ENCODE assay signal across 2 cellular contexts in genomic region chr5:153799466-153799865, GRCh38.
A peak's percentile ranks its signal among the peaks of the same experiment; 100 is the strongest.
TF ChIP-seq lines count a peak whose summit lies in the region.

No MANE protein-coding gene starts in this region.

TF ChIP-seq in HepG2, 621 proteins besides CTCF, POLR2A, EP300 and RAD21 (continued from another document):
- TF ChIP-seq MAFK (conservative IDR thresholded peaks at IDR 0.05 in 1 of 2, IDR thresholded peaks at IDR 0.05 in 1 of 2; ENCODE audit: low read length in 2 of 2) = peak; percentile 44 to 66; a peak in 3 of 4 replicates
- TF ChIP-seq MAFF (IDR thresholded peaks at IDR 0.05; ENCODE audit: low read depth, low read length) = peak; percentile 66
- no peak for TF ChIP-seq REPIN1 (CRISPR knock-in tag; IDR thresholded peaks at IDR 0.05; ENCODE audit: borderline replicate concordance, low read depth)
- no peak for TF ChIP-seq SP1 (IDR thresholded peaks at IDR 0.05)
- no peak for TF ChIP-seq SP1 (CRISPR knock-in tag; IDR thresholded peaks at IDR 0.05)
TF ChIP-seq in HepG2: peak in this region for 2.

TF ChIP-seq in K562, 482 proteins besides CTCF, POLR2A, EP300 and RAD21 (continued from another document):
- TF ChIP-seq, protein P1, sequence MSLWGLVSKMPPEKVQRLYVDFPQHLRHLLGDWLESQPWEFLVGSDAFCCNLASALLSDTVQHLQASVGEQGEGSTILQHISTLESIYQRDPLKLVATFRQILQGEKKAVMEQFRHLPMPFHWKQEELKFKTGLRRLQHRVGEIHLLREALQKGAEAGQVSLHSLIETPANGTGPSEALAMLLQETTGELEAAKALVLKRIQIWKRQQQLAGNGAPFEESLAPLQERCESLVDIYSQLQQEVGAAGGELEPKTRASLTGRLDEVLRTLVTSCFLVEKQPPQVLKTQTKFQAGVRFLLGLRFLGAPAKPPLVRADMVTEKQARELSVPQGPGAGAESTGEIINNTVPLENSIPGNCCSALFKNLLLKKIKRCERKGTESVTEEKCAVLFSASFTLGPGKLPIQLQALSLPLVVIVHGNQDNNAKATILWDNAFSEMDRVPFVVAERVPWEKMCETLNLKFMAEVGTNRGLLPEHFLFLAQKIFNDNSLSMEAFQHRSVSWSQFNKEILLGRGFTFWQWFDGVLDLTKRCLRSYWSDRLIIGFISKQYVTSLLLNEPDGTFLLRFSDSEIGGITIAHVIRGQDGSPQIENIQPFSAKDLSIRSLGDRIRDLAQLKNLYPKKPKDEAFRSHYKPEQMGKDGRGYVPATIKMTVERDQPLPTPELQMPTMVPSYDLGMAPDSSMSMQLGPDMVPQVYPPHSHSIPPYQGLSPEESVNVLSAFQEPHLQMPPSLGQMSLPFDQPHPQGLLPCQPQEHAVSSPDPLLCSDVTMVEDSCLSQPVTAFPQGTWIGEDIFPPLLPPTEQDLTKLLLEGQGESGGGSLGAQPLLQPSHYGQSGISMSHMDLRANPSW (CRISPR knock-in tag; IDR thresholded peaks at IDR 0.05) = no peak
- no peak for TF ChIP-seq TEAD2 (tag; IDR thresholded peaks at IDR 0.05)
- TF ChIP-seq NCOR1 (IDR thresholded peaks at IDR 0.05) = no peak
- TF ChIP-seq SIN3A (IDR thresholded peaks at IDR 0.05; ENCODE audit: borderline replicate concordance in 2 of 2, control insufficient read depth in 1 of 2, low read depth in 2 of 2, low read length in 2 of 2) = no peak
- TF ChIP-seq ZNF830 (CRISPR knock-in tag; IDR thresholded peaks at IDR 0.05) = no peak
- TF ChIP-seq, protein P2, sequence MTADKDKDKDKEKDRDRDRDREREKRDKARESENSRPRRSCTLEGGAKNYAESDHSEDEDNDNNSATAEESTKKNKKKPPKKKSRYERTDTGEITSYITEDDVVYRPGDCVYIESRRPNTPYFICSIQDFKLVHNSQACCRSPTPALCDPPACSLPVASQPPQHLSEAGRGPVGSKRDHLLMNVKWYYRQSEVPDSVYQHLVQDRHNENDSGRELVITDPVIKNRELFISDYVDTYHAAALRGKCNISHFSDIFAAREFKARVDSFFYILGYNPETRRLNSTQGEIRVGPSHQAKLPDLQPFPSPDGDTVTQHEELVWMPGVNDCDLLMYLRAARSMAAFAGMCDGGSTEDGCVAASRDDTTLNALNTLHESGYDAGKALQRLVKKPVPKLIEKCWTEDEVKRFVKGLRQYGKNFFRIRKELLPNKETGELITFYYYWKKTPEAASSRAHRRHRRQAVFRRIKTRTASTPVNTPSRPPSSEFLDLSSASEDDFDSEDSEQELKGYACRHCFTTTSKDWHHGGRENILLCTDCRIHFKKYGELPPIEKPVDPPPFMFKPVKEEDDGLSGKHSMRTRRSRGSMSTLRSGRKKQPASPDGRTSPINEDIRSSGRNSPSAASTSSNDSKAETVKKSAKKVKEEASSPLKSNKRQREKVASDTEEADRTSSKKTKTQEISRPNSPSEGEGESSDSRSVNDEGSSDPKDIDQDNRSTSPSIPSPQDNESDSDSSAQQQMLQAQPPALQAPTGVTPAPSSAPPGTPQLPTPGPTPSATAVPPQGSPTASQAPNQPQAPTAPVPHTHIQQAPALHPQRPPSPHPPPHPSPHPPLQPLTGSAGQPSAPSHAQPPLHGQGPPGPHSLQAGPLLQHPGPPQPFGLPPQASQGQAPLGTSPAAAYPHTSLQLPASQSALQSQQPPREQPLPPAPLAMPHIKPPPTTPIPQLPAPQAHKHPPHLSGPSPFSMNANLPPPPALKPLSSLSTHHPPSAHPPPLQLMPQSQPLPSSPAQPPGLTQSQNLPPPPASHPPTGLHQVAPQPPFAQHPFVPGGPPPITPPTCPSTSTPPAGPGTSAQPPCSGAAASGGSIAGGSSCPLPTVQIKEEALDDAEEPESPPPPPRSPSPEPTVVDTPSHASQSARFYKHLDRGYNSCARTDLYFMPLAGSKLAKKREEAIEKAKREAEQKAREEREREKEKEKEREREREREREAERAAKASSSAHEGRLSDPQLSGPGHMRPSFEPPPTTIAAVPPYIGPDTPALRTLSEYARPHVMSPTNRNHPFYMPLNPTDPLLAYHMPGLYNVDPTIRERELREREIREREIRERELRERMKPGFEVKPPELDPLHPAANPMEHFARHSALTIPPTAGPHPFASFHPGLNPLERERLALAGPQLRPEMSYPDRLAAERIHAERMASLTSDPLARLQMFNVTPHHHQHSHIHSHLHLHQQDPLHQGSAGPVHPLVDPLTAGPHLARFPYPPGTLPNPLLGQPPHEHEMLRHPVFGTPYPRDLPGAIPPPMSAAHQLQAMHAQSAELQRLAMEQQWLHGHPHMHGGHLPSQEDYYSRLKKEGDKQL (CRISPR knock-in tag; IDR thresholded peaks at IDR 0.05; ENCODE audit: borderline replicate concordance) = no peak
- no peak for TF ChIP-seq SMAD2 (IDR thresholded peaks at IDR 0.05; ENCODE audit: low read depth, low read length)
- 0 out of 2 replicates have a peak, but pooled peaks have one; percentile 6 for TF ChIP-seq MAFG (tag; conservative IDR thresholded peaks at IDR 0.05)
- TF ChIP-seq ARHGAP35 (IDR thresholded peaks at IDR 0.05; ENCODE audit: partially characterized antibody) = no peak
